ENCODE assay signal across 8 cellular contexts in the genomic region with DNA sequence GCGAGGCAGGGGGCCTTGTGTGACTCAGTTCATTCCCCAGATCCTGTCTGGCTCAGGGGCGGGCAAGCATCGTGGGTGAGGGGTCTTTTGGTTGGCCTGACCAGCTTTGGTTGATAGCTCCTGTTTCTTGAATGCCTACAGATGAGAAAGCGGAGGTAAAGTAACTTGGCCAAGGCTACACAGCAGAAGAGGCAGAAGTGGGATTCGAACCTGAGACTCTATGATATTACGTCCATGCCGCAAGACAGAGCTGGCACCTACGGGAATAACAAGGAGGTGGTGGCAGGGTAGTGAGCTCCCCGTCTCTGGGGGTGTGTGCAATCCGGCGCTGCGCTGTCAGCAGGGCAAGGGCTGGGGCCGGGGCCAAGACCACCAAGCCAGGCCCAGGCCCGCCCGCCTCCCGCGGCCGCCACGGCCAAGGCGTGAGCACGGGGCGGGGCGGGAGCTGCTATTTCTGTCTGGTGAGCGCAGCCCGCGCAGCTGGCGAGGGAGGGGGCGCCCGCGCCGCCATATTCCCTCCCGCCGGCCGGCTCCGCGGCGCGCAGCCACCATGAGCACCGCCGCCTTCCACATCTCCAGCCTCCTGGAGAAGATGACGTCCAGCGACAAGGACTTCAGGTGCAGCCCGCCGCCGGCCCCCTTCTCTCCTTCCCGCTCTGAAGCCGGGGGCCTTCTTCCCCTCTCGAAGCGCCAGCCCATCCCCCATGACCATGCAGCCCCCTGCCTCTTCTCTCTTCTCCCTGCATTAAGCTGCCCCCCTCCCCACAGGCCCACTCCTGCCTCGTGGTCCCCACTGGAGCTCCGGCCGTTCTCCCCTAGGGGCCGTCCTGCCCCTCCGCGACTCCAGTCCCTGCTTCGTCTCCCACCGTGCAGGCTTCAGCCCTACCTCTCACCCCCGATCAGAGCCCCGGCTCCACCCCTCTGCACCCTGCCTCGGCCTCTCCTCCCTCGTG. TPM values are rescaled to one million over a fixed set of nuclear protein-coding genes. Genes with fewer than 3 reads are reported as not detected.
A peak's percentile ranks its signal among the peaks of the same experiment; 100 is the strongest.
DNase-seq lines count a peak whose midpoint lies in the region; ATAC-seq and TF ChIP-seq lines count a peak whose summit lies in the region.

CAND2 (plus strand) TSS at position 510 of the 953 bp plus-strand sequence; CDS start at position 551, 41 bp downstream.

- peak within 1 kb of the TSS; percentile 76 for H3K4me3 Mint-ChIP-seq in endothelial cell (ENCODE audit: unreplicated experiment)

- H3K27ac ChIP-seq in stomach, result peak within 1 kb of the TSS; percentile 50 to 91 (median 79)

- no peaks in the 10 kb centered on the region for H3K9me3 ChIP-seq in stomach

- H3K9me3 Mint-ChIP-seq in endothelial cell (ENCODE audit: unreplicated experiment), result no peaks in the 10 kb centered on the region

- no peak for TF ChIP-seq EP300 in stomach (IDR thresholded peaks at IDR 0.05)

- ATAC-seq in HG02981 (IDR thresholded peaks at IDR 0.05; ENCODE audit: unreplicated experiment), result no peak

- H3K27me3 ChIP-seq in stomach, result peaks cover 0 to 7% (median 3%) of the 10 kb centered on the region in 3 donors

- no peak within 1 kb of the TSS for H3K27ac Mint-ChIP-seq in endothelial cell (ENCODE audit: unreplicated experiment)

- peaks cover 3% of the 10 kb centered on the region for H3K4me1 Mint-ChIP-seq in endothelial cell (ENCODE audit: unreplicated experiment)

- intact Hi-C loops in stomach (cut with DNase I; ENCODE audit: low total_unique reads), result no loop called here

- peak; percentile 55 for DNase-seq in EH (ENCODE audit: low read depth)
- peak; percentile 37 for DNase-seq in NCI-H1105 (lab: John Stamatoyannopoulos, UW)
- DNase-seq in activated CD8-positive, alpha-beta memory T cell treated with anti-CD3 and anti-CD28 coated beads for 24 hours, result peak; percentile 78
- DNase-seq in endothelial cell (ENCODE audit: low spot score), result peak; percentile 40
- DNase-seq in mesenteric fat pad (ENCODE audit: low spot score), result peak; percentile 89
- DNase-seq in stomach, result peak; percentile 55
- no peak for DNase-seq in GM10266 (ENCODE audit: extremely low spot score)

- WGBS in stomach, 5 donors, result 8 to 15% (median 10%) methylated on average over 37 to 61 of the region's 61 CpGs

- H3K36me3 ChIP-seq in stomach, result no peaks in the 10 kb centered on the region

- no peak for TF ChIP-seq CTCF in endothelial cell (IDR thresholded peaks at IDR 0.05; ENCODE audit: unreplicated experiment)
- no peak for TF ChIP-seq CTCF in stomach (IDR thresholded peaks at IDR 0.05)
- no peak for TF ChIP-seq CTCF in GM10266 (IDR thresholded peaks at IDR 0.05; ENCODE audit: control insufficient read depth, insufficient read depth, low read depth, missing control alignments)

- H3K4me3 ChIP-seq in stomach, result peak within 1 kb of the TSS; percentile 60 to 66 (median 63)

- H3K27me3 Mint-ChIP-seq in endothelial cell (ENCODE audit: unreplicated experiment), result peaks cover 6% of the 10 kb centered on the region

- peaks cover 5 to 25% (median 17%) of the 10 kb centered on the region in 4 donors for H3K4me1 ChIP-seq in stomach

- no peak for TF ChIP-seq POLR2A in stomach (IDR thresholded peaks at IDR 0.05)

- H3K36me3 Mint-ChIP-seq in endothelial cell (ENCODE audit: low read depth, unreplicated experiment), result no peaks in the 10 kb centered on the region

RNA-seq across cellular contexts. Expression of gene CAND2, which starts in this region (rescaled TPM):
- total RNA-seq in endothelial cell (ENCODE audit: unreplicated experiment) (1.8 TPM), mesenteric fat pad (1.7 TPM), stomach (1 to 10 TPM in 4 of 5 donors, under 1 TPM in 1; under 0.01 to 5.3 (median 4.0) TPM)
- 1 to 10 TPM; 1.1 to 2.0 (median 1.2) TPM for polyA plus RNA-seq in stomach
